Comparison of ENCODE assay signal across 18 cellular contexts in the genomic region with DNA sequence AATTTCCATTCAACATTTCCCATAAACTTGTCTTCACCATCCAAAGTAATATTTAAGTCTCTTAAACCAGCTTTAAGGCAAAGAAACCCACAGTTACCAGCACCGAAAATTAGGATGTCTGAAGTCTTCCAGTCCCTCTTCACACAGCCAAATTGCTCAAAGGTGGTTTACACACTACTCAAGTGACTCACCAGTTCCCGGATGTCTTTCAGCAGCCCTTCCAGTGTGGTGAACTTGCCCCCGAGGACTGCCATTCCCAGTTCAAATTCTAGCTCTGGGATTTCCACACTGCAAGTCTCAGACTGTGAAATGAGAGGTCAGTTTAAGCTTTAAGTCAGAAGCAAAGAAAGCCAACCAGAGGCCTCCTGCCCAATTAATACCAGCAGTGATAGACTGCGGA. TPM values are rescaled to one million over a fixed set of nuclear protein-coding genes. Genes with fewer than 3 reads are reported as not detected.
DNase-seq lines count a peak whose midpoint lies in the region; ATAC-seq and TF ChIP-seq lines count a peak whose summit lies in the region.
"Had no signal": no experiment of that assay in that cellular context is flagged by ENCODE, and none has a peak within 500 bp of the region (broad histone marks: within the 10 kb centered on the region; RNA-seq: fewer than 3 reads in every experiment).

No MANE protein-coding gene starts in this region.

- H3K4me1 ChIP-seq in mammary epithelial cell (ENCODE audit: insufficient read depth, low read length) = peaks cover 7% of the 10 kb centered on the region

- CTCF ChIA-PET in activated naive CD4-positive, alpha-beta T cell treated with anti-CD3 and anti-CD28 coated beads for 36 hours (lab: Charles Lee) = interaction anchor here (0.9 to 2.7 kb wide), 4 partner anchors 10 to 323 kb away, joined by 3 to 11 read pairs (median 6); a partner anchor contains a TSS
- CTCF ChIA-PET in mammary epithelial cell (lab: Charles Lee; ENCODE audit: low non-redundant PET) = no interaction called here

- no peak overlapping the region for H3K9ac ChIP-seq in mammary epithelial cell (ENCODE audit: insufficient read depth, low read length)

- H3K27ac Mint-ChIP-seq in activated naive CD4-positive, alpha-beta T cell treated with anti-CD3 and anti-CD28 coated beads for 36 hours = peak overlapping the region; percentile 71
- H3K27ac Mint-ChIP-seq in stimulated activated naive B cell treated with anti-CD40 and anti-IgM and Interleukin-4, amounts not matched to agents 10 μg/mL and 1 μg/mL and 100 μg/mL, for 72 hours = peak overlapping the region; percentile 9

- no peak for DNase-seq in activated naive CD4-positive, alpha-beta T cell treated with anti-CD3 and anti-CD28 coated beads for 36 hours
- DNase-seq in activated naive CD4-positive, alpha-beta T cell (lab: John Stamatoyannopoulos, UW) = no peak
- DNase-seq in M059J (ENCODE audit: low read depth) = peak; percentile 82
- peak; percentile 20 for DNase-seq in mammary epithelial cell
- no peak for DNase-seq in stimulated activated naive B cell treated with anti-CD40 and anti-IgM and Interleukin-4, amounts not matched to agents 10 μg/mL and 1 μg/mL and 100 μg/mL, for 72 hours
- no peak for DNase-seq in germinal center (ENCODE audit: low spot score)
- DNase-seq in substantia nigra (lab: John Stamatoyannopoulos, UW) = no peak
- DNase-seq: activated CD4-positive, CD25-positive, alpha-beta regulatory T cell treated with anti-CD3 and anti-CD28 coated beads, Interleukin-2, amount 50 U/mL, for 72 hours; activated gamma-delta T cell; DMS79; immature natural killer cell; posterior cingulate gyrus; SW 1271; uterus had no signal

- peaks cover 84% of the 10 kb centered on the region for H3K4me1 Mint-ChIP-seq in activated naive CD4-positive, alpha-beta T cell treated with anti-CD3 and anti-CD28 coated beads for 36 hours (ENCODE audit: low read depth)
- peaks cover 16 to 42% of the 10 kb centered on the region in 2 donors for H3K4me1 Mint-ChIP-seq in stimulated activated naive B cell treated with anti-CD40 and anti-IgM and Interleukin-4, amounts not matched to agents 10 μg/mL and 1 μg/mL and 100 μg/mL, for 72 hours

- H3K9me3 Mint-ChIP-seq in activated naive CD4-positive, alpha-beta T cell treated with anti-CD3 and anti-CD28 coated beads for 36 hours = no peaks in the 10 kb centered on the region
- H3K9me3 Mint-ChIP-seq in stimulated activated naive B cell treated with anti-CD40 and anti-IgM and Interleukin-4, amounts not matched to agents 10 μg/mL and 1 μg/mL and 100 μg/mL, for 72 hours = no peaks in the 10 kb centered on the region
- H3K9me3 Mint-ChIP-seq: immature natural killer cell had no signal

- ATAC-seq in stimulated activated naive B cell treated with anti-CD40 and anti-IgM and Interleukin-4, amounts not matched to agents 10 μg/mL and 1 μg/mL and 100 μg/mL, for 72 hours (replicated peaks) = no peak
- no peak for ATAC-seq in GM21367 (IDR thresholded peaks at IDR 0.05; ENCODE audit: unreplicated experiment)

- H2AFZ ChIP-seq in mammary epithelial cell (ENCODE audit: low read depth, low read length) = no peak overlapping the region

- no peaks in the 10 kb centered on the region for H4K20me1 ChIP-seq in mammary epithelial cell (ENCODE audit: insufficient read depth, low read length)

- in situ Hi-C loops in mammary epithelial cell (cut with MboI; ENCODE audit: low sequenced_read_pairs in 2 of 2) = no loop called here

- no peaks in the 10 kb centered on the region for H3K27me3 Mint-ChIP-seq in activated naive CD4-positive, alpha-beta T cell treated with anti-CD3 and anti-CD28 coated beads for 36 hours (ENCODE audit: low read depth)
- no peaks in the 10 kb centered on the region for H3K27me3 Mint-ChIP-seq in stimulated activated naive B cell treated with anti-CD40 and anti-IgM and Interleukin-4, amounts not matched to agents 10 μg/mL and 1 μg/mL and 100 μg/mL, for 72 hours

- BruUV-seq in mammary epithelial cell (replicated peaks; lab: Mats Ljungman, UMichigan) = no TSS peak

- H3K36me3 Mint-ChIP-seq in activated naive CD4-positive, alpha-beta T cell treated with anti-CD3 and anti-CD28 coated beads for 36 hours (ENCODE audit: low read depth) = peaks cover 73% of the 10 kb centered on the region
- peaks cover 54 to 77% of the 10 kb centered on the region in 2 donors for H3K36me3 Mint-ChIP-seq in stimulated activated naive B cell treated with anti-CD40 and anti-IgM and Interleukin-4, amounts not matched to agents 10 μg/mL and 1 μg/mL and 100 μg/mL, for 72 hours

- 83% methylated on average over 4 of the region's 4 CpGs for WGBS in mammary epithelial cell (ENCODE audit: low coverage, missing lambda C conversion rate)

- H3K4me3 Mint-ChIP-seq in activated naive CD4-positive, alpha-beta T cell treated with anti-CD3 and anti-CD28 coated beads for 36 hours = no peak overlapping the region
- no peak overlapping the region for H3K4me3 Mint-ChIP-seq in stimulated activated naive B cell treated with anti-CD40 and anti-IgM and Interleukin-4, amounts not matched to agents 10 μg/mL and 1 μg/mL and 100 μg/mL, for 72 hours
- H3K4me3 Mint-ChIP-seq: immature natural killer cell had no signal

- TF ChIP-seq CTCF in mammary epithelial cell (conservative IDR thresholded peaks at IDR 0.05 in 1 of 2, IDR thresholded peaks at IDR 0.05 in 1 of 2; ENCODE audit: extremely low read depth in 1 of 2, insufficient read depth in 1 of 2, low read depth in 1 of 2, low read length in 2 of 2) = no peak

- no peak overlapping the region for H3K4me2 ChIP-seq in mammary epithelial cell (ENCODE audit: insufficient read depth, low read depth, low read length)

- dilution Hi-C loops in mammary epithelial cell (cut with HindIII; ENCODE audit: low sequenced_read_pairs) = loop anchor here (25.0 kb wide), 1 partner anchor 330 kb away; no protein-coding TSS in a partner anchor

- H3K9me3 ChIP-seq in mammary epithelial cell (replicated peaks; ENCODE audit: insufficient read depth, low read length) = no peaks in the 10 kb centered on the region
- H3K9me3 ChIP-seq: uterus had no signal

- peaks cover 44% of the 10 kb centered on the region for H3K36me3 ChIP-seq in mammary epithelial cell (ENCODE audit: insufficient read depth, low read length)
- H3K36me3 ChIP-seq: uterus had no signal

- no peaks in the 10 kb centered on the region for H3K27me3 ChIP-seq in mammary epithelial cell (ENCODE audit: insufficient read depth, low read length)
- H3K27me3 ChIP-seq: uterus had no signal

- intact Hi-C loops in activated naive CD4-positive, alpha-beta T cell treated with anti-CD3 and anti-CD28 coated beads for 36 hours (cut with micrococcal nuclease) = no loop called here
- intact Hi-C loops in mammary epithelial cell (cut with micrococcal nuclease) = no loop called here

- peaks cover 36% of the 10 kb centered on the region for H3K79me2 ChIP-seq in mammary epithelial cell (ENCODE audit: insufficient read depth, low read length)

- H3K4me3 ChIP-seq in mammary epithelial cell (replicated peaks in 1 of 3; ENCODE audit: insufficient read depth in 1 of 3, low read depth in 2 of 3, low read length in 3 of 3) = no peak overlapping the region
- H3K4me3 ChIP-seq: coronary artery, uterus had no signal

- H3K27ac ChIP-seq in mammary epithelial cell (ENCODE audit: insufficient read depth, low read depth, low read length) (no peak overlapping the region), substantia nigra (ENCODE audit: low read depth, low read length, poor library complexity, severe bottlenecking) (no peak overlapping the region)
- H3K27ac ChIP-seq: coronary artery, uterus had no signal

RNA-seq across cellular contexts. Expression of a gene that starts 5.1 kb away (rescaled TPM):
- 10 to 100 TPM; 87.2 to 87.8 TPM for total RNA-seq in activated naive CD4-positive, alpha-beta T cell treated with anti-CD3 and anti-CD28 coated beads for 36 hours
- total RNA-seq in M059J (2014; rRNA removed; shearing (Covaris generic)) = 59.8 and 98.2 TPM in 2 replicates
- 10 to 100 TPM; 35.7 to 67.9 TPM for total RNA-seq in mammary epithelial cell
- polyA plus RNA-seq in mammary epithelial cell = 57.6 TPM
- polyA minus RNA-seq in mammary epithelial cell = 43.6 TPM

RNA-seq across cellular contexts. Expression of a gene that starts 9.0 kb away (rescaled TPM):
- not detected for total RNA-seq in activated naive CD4-positive, alpha-beta T cell treated with anti-CD3 and anti-CD28 coated beads for 36 hours
- not detected in 2 replicates for total RNA-seq in M059J (2014; rRNA removed; shearing (Covaris generic))
- total RNA-seq in mammary epithelial cell = not detected
- polyA plus RNA-seq in mammary epithelial cell = not detected
- polyA minus RNA-seq in mammary epithelial cell = not detected
- total RNA-seq: H4, mononuclear cell, uterus had no signal
- polyA plus RNA-seq: immature natural killer cell had no signal

RNA-seq across cellular contexts. Expression of a gene that starts 9.9 kb away (rescaled TPM):
- 10 to 100 TPM; 35.0 to 37.7 TPM for total RNA-seq in activated naive CD4-positive, alpha-beta T cell treated with anti-CD3 and anti-CD28 coated beads for 36 hours
- 18.5 and 26.4 TPM in 2 replicates for total RNA-seq in M059J (2014; rRNA removed; shearing (Covaris generic))
- total RNA-seq in mammary epithelial cell = 10 to 100 TPM in 1 of 2 donors, 1 to 10 TPM in 1; 9.2 to 15.5 TPM
- 14.4 TPM for polyA plus RNA-seq in mammary epithelial cell
- polyA minus RNA-seq in mammary epithelial cell = 14.1 TPM

RNA-seq across cellular contexts. Expression of a gene that starts 40.4 kb away (rescaled TPM):
- total RNA-seq in activated naive CD4-positive, alpha-beta T cell treated with anti-CD3 and anti-CD28 coated beads for 36 hours = not detected
- not detected in 2 replicates for total RNA-seq in M059J (2014; rRNA removed; shearing (Covaris generic))
- total RNA-seq in mammary epithelial cell = not detected
- not detected for polyA plus RNA-seq in mammary epithelial cell
- polyA minus RNA-seq in mammary epithelial cell = not detected
- total RNA-seq: H4, mononuclear cell, uterus had no signal
- polyA plus RNA-seq: immature natural killer cell had no signal

RNA-seq across cellular contexts. Expression of a gene that starts 47.0 kb away (rescaled TPM):
- total RNA-seq in activated naive CD4-positive, alpha-beta T cell treated with anti-CD3 and anti-CD28 coated beads for 36 hours = not detected
- not detected in 2 replicates for total RNA-seq in M059J (2014; rRNA removed; shearing (Covaris generic))
- not detected for total RNA-seq in mammary epithelial cell
- polyA plus RNA-seq in mammary epithelial cell = not detected
- not detected for polyA minus RNA-seq in mammary epithelial cell
- total RNA-seq: H4, mononuclear cell had no signal
- polyA plus RNA-seq: immature natural killer cell had no signal

Comparison
In these comparisons a context has a peak if more than half of its experiments do, and no peak if none do; other contexts are left out.
1. DNase-seq: peak in M059J (single experiment) and mammary epithelial cell (single experiment); none in activated naive CD4-positive, alpha-beta T cell treated with anti-CD3 and anti-CD28 coated beads for 36 hours (single experiment), activated naive CD4-positive, alpha-beta T cell (0 of 4), stimulated activated naive B cell treated with anti-CD40 and anti-IgM and Interleukin-4, amounts not matched to agents 10 μg/mL and 1 μg/mL and 100 μg/mL, for 72 hours (single experiment), germinal center (single experiment) and substantia nigra (0 of 49).